ENCODE assay signal across 8 cellular contexts in the genomic region with DNA sequence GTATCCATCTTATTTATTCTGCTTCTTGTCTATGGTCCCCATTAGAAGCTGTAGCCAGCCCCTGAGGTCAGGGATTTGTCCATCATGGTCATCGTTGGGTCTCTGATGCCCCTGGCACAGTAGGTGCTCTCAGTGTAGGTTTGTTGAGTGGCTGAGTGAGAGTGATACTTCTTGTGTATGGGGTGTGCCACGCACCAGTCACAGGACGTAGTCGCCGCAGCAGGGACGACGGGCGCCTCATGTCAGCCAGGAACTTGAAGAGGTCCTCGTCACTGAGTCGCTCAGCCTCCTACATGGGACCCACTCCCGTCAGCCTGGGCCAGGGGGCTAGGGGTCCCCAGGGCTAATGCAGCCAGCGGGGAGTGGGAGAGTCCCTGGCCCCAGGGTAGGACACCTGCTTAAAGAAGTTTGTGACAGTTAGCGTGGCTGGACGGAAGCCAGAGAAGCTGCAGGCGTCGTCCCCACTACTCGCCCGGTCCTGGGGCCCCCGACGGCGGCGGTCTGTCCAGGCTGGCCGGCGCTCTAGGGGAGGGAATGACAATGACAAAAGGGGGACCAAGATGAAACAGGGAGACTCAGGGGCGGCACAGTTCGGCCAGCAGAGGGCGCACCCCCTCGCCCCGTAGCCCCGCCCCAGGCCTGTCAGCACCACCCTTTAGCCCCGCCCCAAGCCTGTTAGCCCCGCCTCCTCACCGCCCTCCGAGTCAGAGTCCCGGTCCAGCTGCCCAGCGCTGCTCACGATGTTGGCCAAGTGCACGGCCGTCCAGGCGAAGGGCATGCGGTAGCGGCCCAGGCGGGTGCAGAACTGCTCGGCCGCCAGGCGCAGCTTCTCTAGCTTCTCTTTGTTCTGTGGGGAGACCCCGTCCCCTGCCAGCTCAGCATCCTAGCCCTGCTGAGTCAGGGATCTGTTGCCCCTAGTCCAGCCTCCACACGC. TPM values are rescaled to one million over a fixed set of nuclear protein-coding genes. Genes with fewer than 3 reads are reported as not detected.
DNase-seq lines count a peak whose midpoint lies in the region; FAIRE-seq and TF ChIP-seq lines count a peak whose summit lies in the region.

No MANE protein-coding gene starts in this region.

- no peak overlapping the region for H2BK120ac ChIP-seq in trophoblast cell (ENCODE audit: insufficient read depth, low read length, poor library complexity)

- H2BK5ac ChIP-seq in trophoblast cell (ENCODE audit: low read depth, low read length, poor library complexity), result no peak overlapping the region

- H3K23ac ChIP-seq in trophoblast cell (ENCODE audit: low read length), result no peak overlapping the region

- H2AFZ ChIP-seq in trophoblast cell (ENCODE audit: insufficient read depth, low read length, poor library complexity), result no peak overlapping the region

- no peaks in the 10 kb centered on the region for H3K79me2 ChIP-seq in trophoblast cell (ENCODE audit: control insufficient read depth, insufficient read depth, low read length, poor library complexity)

- H3K36me3 ChIP-seq in trophoblast cell (ENCODE audit: control insufficient read depth in 1 of 2, insufficient read depth in 2 of 2, low read length in 2 of 2) (peaks cover 18 to 20% of the 10 kb centered on the region in 2 experiments), tibial artery (peaks cover 6 to 74% (median 44%) of the 10 kb centered on the region in 3 donors)

- no peak overlapping the region for H2AK5ac ChIP-seq in trophoblast cell (ENCODE audit: low read length)

- peak overlapping the region; percentile 12 for H4K12ac ChIP-seq in trophoblast cell (ENCODE audit: low read depth, low read length)

- H4K8ac ChIP-seq in trophoblast cell (ENCODE audit: low read depth, low read length), result no peak overlapping the region

- peaks cover 4% of the 10 kb centered on the region in 2 experiments for H3K4me1 ChIP-seq in trophoblast cell (ENCODE audit: control insufficient read depth in 1 of 2, insufficient read depth in 2 of 2, low read length in 2 of 2)
- peaks cover 0 to 14% (median 6%) of the 10 kb centered on the region in 4 donors for H3K4me1 ChIP-seq in tibial artery

- no peak overlapping the region for H3K18ac ChIP-seq in trophoblast cell (ENCODE audit: low read length)

- H3K9ac ChIP-seq in trophoblast cell (ENCODE audit: low read length), result no peak overlapping the region

- intact Hi-C loops in tibial artery (cut with DNase I; ENCODE audit: low total_unique reads), result no loop called here

- no peak overlapping the region for H2BK12ac ChIP-seq in trophoblast cell (ENCODE audit: low read length)

- peak overlapping the region; percentile 42 for H3K4me2 ChIP-seq in trophoblast cell (ENCODE audit: low read length)

- no peak overlapping the region for H3K27ac ChIP-seq in trophoblast cell (ENCODE audit: low read depth, low read length)
- peak overlapping the region in 1 of 2 donors; percentile 18 for H3K27ac ChIP-seq in tibial artery

- no peaks in the 10 kb centered on the region for H3K27me3 ChIP-seq in trophoblast cell (ENCODE audit: insufficient read depth, low read length)
- H3K27me3 ChIP-seq in tibial artery, result no peaks in the 10 kb centered on the region

- DNase-seq in GM03348 (ENCODE audit: low spot score) (peak; percentile 93), HTR-8/SVneo (ENCODE audit: insufficient read length, low spot score) (peak; percentile 95), SK-N-DZ (ENCODE audit: low spot score) (peak; percentile 65), glomerular visceral epithelial cell (ENCODE audit: extremely low spot score) (peak; percentile 60), trophoblast cell (peak; percentile 64 to 76), tibial artery (peak; percentile 95 to 96), NCI-H2171 (lab: John Stamatoyannopoulos, UW) (no peak)
- DNase-seq in activated naive CD4-positive, alpha-beta T cell (lab: John Stamatoyannopoulos, UW), result peak; percentile 66 to 77 (median 73)

- no peak overlapping the region for H3K14ac ChIP-seq in trophoblast cell (ENCODE audit: low read length)

- no peaks in the 10 kb centered on the region for H3K79me1 ChIP-seq in trophoblast cell (ENCODE audit: low read length)

- FAIRE-seq in HTR-8/SVneo (lab: Jason Lieb, UNC), result peak; percentile 13

- no CpG with 5 or more reads among the region's 48 CpGs for WGBS in trophoblast cell (ENCODE audit: extremely low coverage, insufficient coverage, insufficient read length)

- H4K91ac ChIP-seq in trophoblast cell (ENCODE audit: low read depth, low read length), result no peak overlapping the region

- no peak overlapping the region for H3K4me3 ChIP-seq in trophoblast cell (ENCODE audit: low read depth, low read length)
- no peak overlapping the region for H3K4me3 ChIP-seq in tibial artery

- no peak overlapping the region for H3K4ac ChIP-seq in trophoblast cell (ENCODE audit: low read depth, low read length)

- H3K9me3 ChIP-seq in trophoblast cell (ENCODE audit: insufficient read depth, low read depth, low read length), result peaks cover 1% of the 10 kb centered on the region
- peaks cover 0 to 6% (median 0%) of the 10 kb centered on the region in 3 donors for H3K9me3 ChIP-seq in tibial artery

- peak; percentile 43 to 69 for TF ChIP-seq CTCF in tibial artery (IDR thresholded peaks at IDR 0.05)

RNA-seq across cellular contexts. Expression of a gene that starts 3.7 kb away (rescaled TPM):
- not detected in 2 replicates for polyA plus RNA-seq in SK-N-DZ (2014; cell fraction: cytosol; rRNA removed)
- polyA plus RNA-seq in SK-N-DZ (2014; cell fraction: nucleus; rRNA removed), result not detected in 2 replicates
- not detected in 2 replicates for polyA plus RNA-seq in trophoblast cell (2013)

RNA-seq across cellular contexts. Expression of a gene that starts 19.2 kb away (rescaled TPM):
- polyA plus RNA-seq in SK-N-DZ (2014; cell fraction: cytosol; rRNA removed), result 0.43 and 1.2 TPM in 2 replicates
- 1.9 and 3.3 TPM in 2 replicates for polyA plus RNA-seq in SK-N-DZ (2014; cell fraction: nucleus; rRNA removed)
- polyA plus RNA-seq in trophoblast cell (2013), result 15.6 and 16.3 TPM in 2 replicates

RNA-seq across cellular contexts. Expression of a gene that starts 45.8 kb away (rescaled TPM):
- 20.7 and 22.0 TPM in 2 replicates for polyA plus RNA-seq in SK-N-DZ (2014; cell fraction: cytosol; rRNA removed)
- 14.7 and 21.7 TPM in 2 replicates for polyA plus RNA-seq in SK-N-DZ (2014; cell fraction: nucleus; rRNA removed)
- 35.1 and 36.6 TPM in 2 replicates for polyA plus RNA-seq in trophoblast cell (2013)

RNA-seq across cellular contexts. Expression of a gene that starts 52.8 kb away (rescaled TPM):
- not detected in 2 replicates for polyA plus RNA-seq in SK-N-DZ (2014; cell fraction: cytosol; rRNA removed)
- polyA plus RNA-seq in SK-N-DZ (2014; cell fraction: nucleus; rRNA removed), result not detected in 2 replicates
- polyA plus RNA-seq in trophoblast cell (2013), result not detected in 2 replicates
